In genomic region chr1:5513179-5513578, GRCh38 we compare ENCODE assay signal across 8 cellular contexts.
"Had no signal": no experiment of that assay in that cellular context is flagged by ENCODE, and none has a peak within 500 bp of the region (broad histone marks: within the 10 kb centered on the region; RNA-seq: fewer than 3 reads in every experiment).

No MANE protein-coding gene starts in this region.

- ATAC-seq: GM23338, K562 had no signal

- H3K27ac ChIP-seq: HL-60 had no signal

- DNase-seq: H9, HCEC 1CT, IMR-90 had no signal

- FAIRE-seq: H1, H54, K562 had no signal

- H3K9me3 Mint-ChIP-seq: GM23338, H9 had no signal

- H3K27ac Mint-ChIP-seq: GM23338, H9 had no signal

- H3K4me3 Mint-ChIP-seq: GM23338, H9 had no signal

- H3K4me3 ChIP-seq: GM23338, K562 had no signal
